ENCODE assay signal across 1 cellular context in the genomic region with DNA sequence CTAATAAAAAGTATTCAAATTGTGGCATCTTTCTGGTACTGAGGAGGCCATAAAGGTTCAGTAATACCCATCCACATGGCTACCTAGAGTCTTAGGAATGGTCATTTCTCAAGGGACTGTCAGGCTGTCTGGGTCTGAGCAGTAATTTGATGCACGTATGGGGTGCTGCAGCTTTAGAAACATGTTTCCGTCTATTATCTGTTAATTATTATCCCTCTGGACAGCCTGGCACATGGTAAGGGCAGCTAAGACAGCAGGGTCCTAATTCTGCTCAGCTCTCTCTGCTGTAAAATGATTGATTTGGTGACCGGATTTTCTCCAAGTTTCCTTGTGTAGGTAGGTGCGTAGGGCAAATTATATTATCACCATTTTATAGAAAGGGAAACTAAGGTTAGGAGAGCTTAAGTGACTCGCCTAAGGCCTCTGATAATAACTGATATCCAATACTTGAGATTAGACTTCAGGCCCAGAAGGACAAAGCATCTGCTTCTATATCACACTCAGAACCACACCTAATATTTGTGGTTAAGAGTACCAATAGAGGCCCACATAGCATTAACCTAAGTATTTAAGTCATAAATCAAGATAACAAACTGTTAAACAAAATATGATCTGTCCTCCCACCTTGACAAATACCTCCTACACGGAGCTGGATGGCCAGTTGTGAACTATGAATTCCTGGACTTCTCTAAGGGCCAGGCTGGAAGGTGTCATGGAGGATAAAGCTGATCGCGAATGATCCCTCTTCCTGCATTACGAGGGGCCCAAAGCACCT.
TF ChIP-seq lines count a peak whose summit lies in the region.

No MANE protein-coding gene starts in this region.

TF ChIP-seq in HepG2, 621 proteins besides CTCF, POLR2A, EP300 and RAD21 (continues in another document):
- TF ChIP-seq ARNTL (CRISPR knock-in tag; IDR thresholded peaks at IDR 0.05) (no peak), ZSCAN31 (CRISPR knock-in tag; IDR thresholded peaks at IDR 0.05; ENCODE audit: low read depth) (no peak), ZNF431 (CRISPR knock-in tag; IDR thresholded peaks at IDR 0.05; ENCODE audit: borderline replicate concordance, low read depth) (no peak), NCOA1 (CRISPR knock-in tag; IDR thresholded peaks at IDR 0.05) (no peak), ZNF446 (CRISPR knock-in tag; IDR thresholded peaks at IDR 0.05) (no peak), ZNF792 (CRISPR knock-in tag; IDR thresholded peaks at IDR 0.05) (no peak), ETV5 (CRISPR knock-in tag; IDR thresholded peaks at IDR 0.05; ENCODE audit: borderline replicate concordance) (no peak), RORA (CRISPR knock-in tag; IDR thresholded peaks at IDR 0.05) (no peak), MED1 (CRISPR knock-in tag; IDR thresholded peaks at IDR 0.05) (0 out of 2 replicates have a peak, but pooled peaks have one; percentile 34), ZNF335 (CRISPR knock-in tag; IDR thresholded peaks at IDR 0.05) (peak; percentile 92), NCOA2 (CRISPR knock-in tag; IDR thresholded peaks at IDR 0.05) (no peak), POLR2G (IDR thresholded peaks at IDR 0.05; ENCODE audit: low read depth, low read length) (no peak), SIN3A (IDR thresholded peaks at IDR 0.05; ENCODE audit: borderline replicate concordance, low read depth, low read length) (no peak), ZNF543 (CRISPR knock-in tag; IDR thresholded peaks at IDR 0.05) (no peak), ATAD3A (CRISPR knock-in tag; IDR thresholded peaks at IDR 0.05) (no peak), SMAD3 (CRISPR knock-in tag; IDR thresholded peaks at IDR 0.05) (no peak), MTA3 (CRISPR knock-in tag; IDR thresholded peaks at IDR 0.05) (no peak), ZNF333 (CRISPR knock-in tag; IDR thresholded peaks at IDR 0.05; ENCODE audit: borderline replicate concordance) (no peak)
- TF ChIP-seq, protein P1, sequence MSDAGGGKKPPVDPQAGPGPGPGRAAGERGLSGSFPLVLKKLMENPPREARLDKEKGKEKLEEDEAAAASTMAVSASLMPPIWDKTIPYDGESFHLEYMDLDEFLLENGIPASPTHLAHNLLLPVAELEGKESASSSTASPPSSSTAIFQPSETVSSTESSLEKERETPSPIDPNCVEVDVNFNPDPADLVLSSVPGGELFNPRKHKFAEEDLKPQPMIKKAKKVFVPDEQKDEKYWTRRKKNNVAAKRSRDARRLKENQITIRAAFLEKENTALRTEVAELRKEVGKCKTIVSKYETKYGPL (CRISPR knock-in tag; IDR thresholded peaks at IDR 0.05) = no peak
- TF ChIP-seq, protein P2, sequence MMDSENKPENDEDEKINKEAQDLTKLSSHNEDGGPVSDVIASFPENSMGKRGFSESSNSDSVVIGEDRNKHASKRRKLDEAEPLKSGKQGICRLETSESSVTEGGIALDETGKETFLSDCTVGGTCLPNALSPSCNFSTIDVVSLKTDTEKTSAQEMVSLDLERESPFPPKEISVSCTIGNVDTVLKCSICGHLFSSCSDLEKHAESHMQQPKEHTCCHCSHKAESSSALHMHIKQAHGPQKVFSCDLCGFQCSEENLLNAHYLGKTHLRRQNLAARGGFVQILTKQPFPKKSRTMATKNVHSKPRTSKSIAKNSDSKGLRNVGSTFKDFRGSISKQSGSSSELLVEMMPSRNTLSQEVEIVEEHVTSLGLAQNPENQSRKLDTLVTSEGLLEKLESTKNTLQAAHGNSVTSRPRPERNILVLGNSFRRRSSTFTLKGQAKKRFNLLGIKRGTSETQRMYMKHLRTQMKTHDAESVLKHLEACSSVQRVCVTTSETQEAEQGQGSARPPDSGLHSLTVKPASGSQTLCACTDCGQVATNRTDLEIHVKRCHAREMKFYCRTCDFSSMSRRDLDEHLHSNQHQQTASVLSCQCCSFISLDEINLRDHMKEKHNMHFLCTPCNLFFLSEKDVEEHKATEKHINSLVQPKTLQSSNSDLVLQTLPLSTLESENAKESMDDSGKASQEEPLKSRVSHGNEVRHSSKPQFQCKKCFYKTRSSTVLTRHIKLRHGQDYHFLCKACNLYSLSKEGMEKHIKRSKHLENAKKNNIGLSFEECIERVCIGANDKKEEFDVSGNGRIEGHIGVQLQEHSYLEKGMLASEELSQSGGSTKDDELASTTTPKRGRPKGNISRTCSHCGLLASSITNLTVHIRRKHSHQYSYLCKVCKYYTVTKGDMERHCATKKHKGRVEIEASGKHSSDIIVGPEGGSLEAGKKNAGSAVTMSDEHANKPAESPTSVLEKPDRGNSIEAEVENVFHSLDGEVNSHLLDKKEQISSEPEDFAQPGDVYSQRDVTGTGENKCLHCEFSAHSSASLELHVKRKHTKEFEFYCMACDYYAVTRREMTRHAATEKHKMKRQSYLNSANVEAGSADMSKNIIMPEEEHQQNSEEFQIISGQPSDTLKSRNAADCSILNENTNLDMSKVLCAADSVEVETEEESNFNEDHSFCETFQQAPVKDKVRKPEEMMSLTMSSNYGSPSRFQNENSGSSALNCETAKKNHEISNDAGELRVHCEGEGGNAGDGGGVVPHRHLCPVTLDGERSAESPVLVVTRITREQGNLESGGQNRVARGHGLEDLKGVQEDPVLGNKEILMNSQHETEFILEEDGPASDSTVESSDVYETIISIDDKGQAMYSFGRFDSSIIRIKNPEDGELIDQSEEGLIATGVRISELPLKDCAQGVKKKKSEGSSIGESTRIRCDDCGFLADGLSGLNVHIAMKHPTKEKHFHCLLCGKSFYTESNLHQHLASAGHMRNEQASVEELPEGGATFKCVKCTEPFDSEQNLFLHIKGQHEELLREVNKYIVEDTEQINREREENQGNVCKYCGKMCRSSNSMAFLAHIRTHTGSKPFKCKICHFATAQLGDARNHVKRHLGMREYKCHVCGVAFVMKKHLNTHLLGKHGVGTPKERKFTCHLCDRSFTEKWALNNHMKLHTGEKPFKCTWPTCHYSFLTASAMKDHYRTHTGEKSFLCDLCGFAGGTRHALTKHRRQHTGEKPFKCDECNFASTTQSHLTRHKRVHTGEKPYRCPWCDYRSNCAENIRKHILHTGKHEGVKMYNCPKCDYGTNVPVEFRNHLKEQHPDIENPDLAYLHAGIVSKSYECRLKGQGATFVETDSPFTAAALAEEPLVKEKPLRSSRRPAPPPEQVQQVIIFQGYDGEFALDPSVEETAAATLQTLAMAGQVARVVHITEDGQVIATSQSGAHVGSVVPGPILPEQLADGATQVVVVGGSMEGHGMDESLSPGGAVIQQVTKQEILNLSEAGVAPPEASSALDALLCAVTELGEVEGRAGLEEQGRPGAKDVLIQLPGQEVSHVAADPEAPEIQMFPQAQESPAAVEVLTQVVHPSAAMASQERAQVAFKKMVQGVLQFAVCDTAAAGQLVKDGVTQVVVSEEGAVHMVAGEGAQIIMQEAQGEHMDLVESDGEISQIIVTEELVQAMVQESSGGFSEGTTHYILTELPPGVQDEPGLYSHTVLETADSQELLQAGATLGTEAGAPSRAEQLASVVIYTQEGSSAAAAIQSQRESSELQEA (CRISPR knock-in tag; IDR thresholded peaks at IDR 0.05; ENCODE audit: not compliant biosample characterization) = no peak
- TF ChIP-seq, protein P3, sequence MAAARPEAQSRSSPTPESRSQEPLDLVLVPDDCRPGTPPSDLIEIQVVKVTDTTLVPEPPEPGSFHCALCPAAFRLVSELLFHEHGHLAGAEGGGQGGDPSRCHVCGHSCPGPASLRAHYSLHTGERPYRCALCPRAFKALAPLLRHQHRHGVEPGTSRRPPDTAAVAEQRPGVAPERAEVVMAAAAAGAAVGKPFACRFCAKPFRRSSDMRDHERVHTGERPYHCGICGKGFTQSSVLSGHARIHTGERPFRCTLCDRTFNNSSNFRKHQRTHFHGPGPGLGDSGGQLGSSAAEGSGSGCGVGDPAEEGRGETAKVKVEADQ (CRISPR knock-in tag; IDR thresholded peaks at IDR 0.05; ENCODE audit: borderline replicate concordance) = no peak
- TF ChIP-seq, protein P4, sequence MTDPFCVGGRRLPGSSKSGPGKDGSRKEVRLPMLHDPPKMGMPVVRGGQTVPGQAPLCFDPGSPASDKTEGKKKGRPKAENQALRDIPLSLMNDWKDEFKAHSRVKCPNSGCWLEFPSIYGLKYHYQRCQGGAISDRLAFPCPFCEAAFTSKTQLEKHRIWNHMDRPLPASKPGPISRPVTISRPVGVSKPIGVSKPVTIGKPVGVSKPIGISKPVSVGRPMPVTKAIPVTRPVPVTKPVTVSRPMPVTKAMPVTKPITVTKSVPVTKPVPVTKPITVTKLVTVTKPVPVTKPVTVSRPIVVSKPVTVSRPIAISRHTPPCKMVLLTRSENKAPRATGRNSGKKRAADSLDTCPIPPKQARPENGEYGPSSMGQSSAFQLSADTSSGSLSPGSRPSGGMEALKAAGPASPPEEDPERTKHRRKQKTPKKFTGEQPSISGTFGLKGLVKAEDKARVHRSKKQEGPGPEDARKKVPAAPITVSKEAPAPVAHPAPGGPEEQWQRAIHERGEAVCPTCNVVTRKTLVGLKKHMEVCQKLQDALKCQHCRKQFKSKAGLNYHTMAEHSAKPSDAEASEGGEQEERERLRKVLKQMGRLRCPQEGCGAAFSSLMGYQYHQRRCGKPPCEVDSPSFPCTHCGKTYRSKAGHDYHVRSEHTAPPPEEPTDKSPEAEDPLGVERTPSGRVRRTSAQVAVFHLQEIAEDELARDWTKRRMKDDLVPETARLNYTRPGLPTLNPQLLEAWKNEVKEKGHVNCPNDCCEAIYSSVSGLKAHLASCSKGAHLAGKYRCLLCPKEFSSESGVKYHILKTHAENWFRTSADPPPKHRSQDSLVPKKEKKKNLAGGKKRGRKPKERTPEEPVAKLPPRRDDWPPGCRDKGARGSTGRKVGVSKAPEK (CRISPR knock-in tag; IDR thresholded peaks at IDR 0.05; ENCODE audit: borderline replicate concordance) = no peak
- TF ChIP-seq, protein P5, sequence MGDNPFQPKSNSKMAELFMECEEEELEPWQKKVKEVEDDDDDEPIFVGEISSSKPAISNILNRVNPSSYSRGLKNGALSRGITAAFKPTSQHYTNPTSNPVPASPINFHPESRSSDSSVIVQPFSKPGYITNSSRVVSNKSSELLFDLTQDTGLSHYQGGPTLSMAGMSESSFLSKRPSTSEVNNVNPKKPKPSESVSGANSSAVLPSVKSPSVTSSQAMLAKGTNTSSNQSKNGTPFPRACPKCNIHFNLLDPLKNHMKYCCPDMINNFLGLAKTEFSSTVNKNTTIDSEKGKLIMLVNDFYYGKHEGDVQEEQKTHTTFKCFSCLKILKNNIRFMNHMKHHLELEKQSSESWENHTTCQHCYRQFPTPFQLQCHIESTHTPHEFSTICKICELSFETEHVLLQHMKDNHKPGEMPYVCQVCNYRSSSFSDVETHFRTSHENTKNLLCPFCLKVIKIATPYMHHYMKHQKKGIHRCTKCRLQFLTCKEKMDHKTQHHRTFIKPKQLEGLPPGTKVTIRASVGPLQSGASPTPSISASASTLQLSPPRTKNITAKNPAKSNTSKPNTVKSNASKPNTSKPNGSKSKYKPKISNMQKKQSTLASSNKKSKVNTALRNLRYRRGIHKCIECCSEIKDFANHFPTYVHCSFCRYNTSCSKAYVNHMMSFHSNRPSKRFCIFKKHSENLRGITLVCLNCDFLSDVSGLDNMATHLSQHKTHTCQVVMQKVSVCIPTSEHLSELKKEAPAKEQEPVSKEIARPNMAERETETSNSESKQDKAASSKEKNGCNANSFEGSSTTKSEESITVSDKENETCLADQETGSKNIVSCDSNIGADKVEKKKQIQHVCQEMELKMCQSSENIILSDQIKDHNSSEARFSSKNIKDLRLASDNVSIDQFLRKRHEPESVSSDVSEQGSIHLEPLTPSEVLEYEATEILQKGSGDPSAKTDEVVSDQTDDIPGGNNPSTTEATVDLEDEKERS (CRISPR knock-in tag; IDR thresholded peaks at IDR 0.05) = no peak
- TF ChIP-seq, protein P6, sequence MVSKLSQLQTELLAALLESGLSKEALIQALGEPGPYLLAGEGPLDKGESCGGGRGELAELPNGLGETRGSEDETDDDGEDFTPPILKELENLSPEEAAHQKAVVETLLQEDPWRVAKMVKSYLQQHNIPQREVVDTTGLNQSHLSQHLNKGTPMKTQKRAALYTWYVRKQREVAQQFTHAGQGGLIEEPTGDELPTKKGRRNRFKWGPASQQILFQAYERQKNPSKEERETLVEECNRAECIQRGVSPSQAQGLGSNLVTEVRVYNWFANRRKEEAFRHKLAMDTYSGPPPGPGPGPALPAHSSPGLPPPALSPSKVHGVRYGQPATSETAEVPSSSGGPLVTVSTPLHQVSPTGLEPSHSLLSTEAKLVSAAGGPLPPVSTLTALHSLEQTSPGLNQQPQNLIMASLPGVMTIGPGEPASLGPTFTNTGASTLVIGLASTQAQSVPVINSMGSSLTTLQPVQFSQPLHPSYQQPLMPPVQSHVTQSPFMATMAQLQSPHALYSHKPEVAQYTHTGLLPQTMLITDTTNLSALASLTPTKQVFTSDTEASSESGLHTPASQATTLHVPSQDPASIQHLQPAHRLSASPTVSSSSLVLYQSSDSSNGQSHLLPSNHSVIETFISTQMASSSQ (IDR thresholded peaks at IDR 0.05; ENCODE audit: low read depth) = peak; percentile 39; the same call in 1 of the 2 replicates
- TF ChIP-seq, protein P6 (CRISPR knock-in tag; IDR thresholded peaks at IDR 0.05; ENCODE audit: borderline replicate concordance) = no peak
- TF ChIP-seq, protein P7, sequence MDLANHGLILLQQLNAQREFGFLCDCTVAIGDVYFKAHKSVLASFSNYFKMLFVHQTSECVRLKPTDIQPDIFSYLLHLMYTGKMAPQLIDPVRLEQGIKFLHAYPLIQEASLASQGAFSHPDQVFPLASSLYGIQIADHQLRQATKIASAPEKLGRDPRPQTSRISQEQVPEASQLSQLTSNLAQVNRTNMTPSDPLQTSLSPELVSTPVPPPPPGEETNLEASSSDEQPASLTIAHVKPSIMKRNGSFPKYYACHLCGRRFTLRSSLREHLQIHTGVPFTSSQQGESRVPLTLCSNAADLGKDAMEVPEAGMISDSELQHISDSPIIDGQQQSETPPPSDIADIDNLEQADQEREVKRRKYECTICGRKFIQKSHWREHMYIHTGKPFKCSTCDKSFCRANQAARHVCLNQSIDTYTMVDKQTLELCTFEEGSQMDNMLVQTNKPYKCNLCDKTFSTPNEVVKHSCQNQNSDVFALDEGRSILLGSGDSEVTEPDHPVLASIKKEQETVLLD (CRISPR knock-in tag; IDR thresholded peaks at IDR 0.05; ENCODE audit: low read depth) = no peak
